In genomic region chr19:29942404-29943261, GRCh38 we compare ENCODE assay signal across 8 cellular contexts. TPM values are rescaled to one million over a fixed set of nuclear protein-coding genes. Genes with fewer than 3 reads are reported as not detected.
DNase-seq lines count a peak whose midpoint lies in the region; ATAC-seq and TF ChIP-seq lines count a peak whose summit lies in the region.

No MANE protein-coding gene starts in this region.

- H3K4me2 ChIP-seq in fibroblast of lung (ENCODE audit: extremely low read depth, insufficient read depth, low read length) (peak overlapping the region; percentile 53), neural cell (ENCODE audit: low read length) (peak overlapping the region; percentile 57)

- peak; percentile 27 for TF ChIP-seq RAD21 in neural cell (conservative IDR thresholded peaks at IDR 0.05)

- H3K27ac ChIP-seq in CD4-positive, CD25-positive, alpha-beta regulatory T cell (ENCODE audit: insufficient read depth, low read length, poor library complexity, severe bottlenecking): peak overlapping the region; percentile 74
- peak overlapping the region; percentile 4 for H3K27ac ChIP-seq in fibroblast of lung (ENCODE audit: insufficient read depth, low read length)
- peak overlapping the region; percentile 12 for H3K27ac ChIP-seq in neural cell (ENCODE audit: low read length)
- no peak overlapping the region for H3K27ac ChIP-seq in stomach smooth muscle (ENCODE audit: low read length)

- H3K4me1 Mint-ChIP-seq in CD4-positive, CD25-positive, alpha-beta regulatory T cell: peaks cover 21 to 60% (median 47%) of the 10 kb centered on the region in 4 donors

- DNase-seq in CD4-positive, CD25-positive, alpha-beta regulatory T cell: peak; percentile 70 to 88 (median 79)
- DNase-seq in OCI-M2 (lab: John Stamatoyannopoulos, UW; ENCODE audit: unreplicated experiment) (peak; percentile 95), fibroblast of lung (ENCODE audit: low read depth in 2 of 2) (peak; percentile 28 to 36)
- DNase-seq in activated T-cell treated with anti-CD3 and anti-CD28 coated beads, Interleukin-2, amount 50 U/mL, for 48 hours: peak; percentile 83 to 85

- no peaks in the 10 kb centered on the region for H3K9me3 ChIP-seq in CD4-positive, CD25-positive, alpha-beta regulatory T cell (ENCODE audit: control insufficient read depth in 2 of 2, low read length in 2 of 2)
- no peaks in the 10 kb centered on the region for H3K9me3 ChIP-seq in fibroblast of lung (ENCODE audit: control insufficient read depth, insufficient read depth, low read depth, low read length)
- no peaks in the 10 kb centered on the region for H3K9me3 ChIP-seq in neural cell (ENCODE audit: low read length)
- no peaks in the 10 kb centered on the region for H3K9me3 ChIP-seq in stomach smooth muscle (ENCODE audit: control insufficient read depth in 2 of 2, low read length in 2 of 2)

- H3K27me3 ChIP-seq in CD4-positive, CD25-positive, alpha-beta regulatory T cell (ENCODE audit: control insufficient read depth, insufficient read depth, low read length): no peaks in the 10 kb centered on the region
- H3K27me3 ChIP-seq in fibroblast of lung (ENCODE audit: control insufficient read depth, insufficient read depth, low read length) (no peaks in the 10 kb centered on the region), neural cell (ENCODE audit: insufficient read depth, low read depth, low read length) (no peaks in the 10 kb centered on the region), stomach smooth muscle (ENCODE audit: control insufficient read depth in 1 of 2, insufficient read depth in 2 of 2, low read length in 2 of 2) (peaks cover 0 to 1% of the 10 kb centered on the region in 2 donors)

- H4K20me1 ChIP-seq in fibroblast of lung (ENCODE audit: control insufficient read depth, extremely low read depth, insufficient read depth, low read length) (no peaks in the 10 kb centered on the region), neural cell (ENCODE audit: insufficient read depth) (no peaks in the 10 kb centered on the region)

- H3K79me2 ChIP-seq in fibroblast of lung (ENCODE audit: control insufficient read depth, insufficient read depth, low read length) (peaks cover 44% of the 10 kb centered on the region), neural cell (replicated peaks; ENCODE audit: insufficient read depth, low read length) (peaks cover 36% of the 10 kb centered on the region)

- ATAC-seq in CD4-positive, CD25-positive, alpha-beta regulatory T cell (ENCODE audit: low read depth in 2 of 2): peak; percentile 82 to 83
- ATAC-seq in GM19438 (IDR thresholded peaks at IDR 0.05; ENCODE audit: low read depth, unreplicated experiment): peak; percentile 80
- ATAC-seq in HG03521 (IDR thresholded peaks at IDR 0.05; ENCODE audit: unreplicated experiment): peak; percentile 58

- peak overlapping the region; percentile 9 for H3K9ac ChIP-seq in fibroblast of lung (ENCODE audit: insufficient read depth, low read length)
- H3K9ac ChIP-seq in neural cell (ENCODE audit: low read length): peak overlapping the region; percentile 68
- H3K9ac ChIP-seq in stomach smooth muscle (ENCODE audit: low read length in 2 of 2): peak overlapping the region; percentile 75 to 76

- peaks cover 2% of the 10 kb centered on the region for H3K36me3 ChIP-seq in CD4-positive, CD25-positive, alpha-beta regulatory T cell (ENCODE audit: control insufficient read depth, insufficient read depth, low read length)
- H3K36me3 ChIP-seq in fibroblast of lung (ENCODE audit: control insufficient read depth, insufficient read depth, low read length) (no peaks in the 10 kb centered on the region), neural cell (ENCODE audit: insufficient read depth, low read length) (no peaks in the 10 kb centered on the region), stomach smooth muscle (ENCODE audit: control insufficient read depth in 2 of 2, insufficient read depth in 2 of 2, low read length in 2 of 2) (no peaks in the 10 kb centered on the region)

- H3K27me3 Mint-ChIP-seq in CD4-positive, CD25-positive, alpha-beta regulatory T cell: peaks cover 7% of the 10 kb centered on the region

- H3F3A ChIP-seq in neural cell (ENCODE audit: insufficient read depth, low read length, poor library complexity, severe bottlenecking): no peaks in the 10 kb centered on the region

- no peaks in the 10 kb centered on the region for H3K9me2 ChIP-seq in neural cell (ENCODE audit: insufficient read depth, low read length)

- no peak overlapping the region for H2AFZ ChIP-seq in fibroblast of lung (ENCODE audit: low read length)
- H2AFZ ChIP-seq in neural cell (ENCODE audit: low read depth, low read length): peak overlapping the region; percentile 80

- H3K4me3 ChIP-seq in CD4-positive, CD25-positive, alpha-beta regulatory T cell (ENCODE audit: low read depth, low read length): peak overlapping the region; percentile 84
- H3K4me3 ChIP-seq in fibroblast of lung (replicated peaks in 1 of 4; ENCODE audit: control extremely low read depth in 1 of 4, insufficient read depth in 1 of 4, low read depth in 3 of 4, low read length in 4 of 4) (peak overlapping the region; percentile 33 to 92 (median 68)), neural cell (ENCODE audit: low read length) (peak overlapping the region; percentile 97), stomach smooth muscle (ENCODE audit: low read length in 2 of 2) (peak overlapping the region; percentile 73 to 88)

- no peaks in the 10 kb centered on the region for H3K9me3 Mint-ChIP-seq in CD4-positive, CD25-positive, alpha-beta regulatory T cell

- peak overlapping the region; percentile 92 to 96 (median 94) for H3K4me3 Mint-ChIP-seq in CD4-positive, CD25-positive, alpha-beta regulatory T cell

- TF ChIP-seq EP300 in neural cell (conservative IDR thresholded peaks at IDR 0.05; ENCODE audit: poor library complexity, severe bottlenecking): no peak

- H3K36me3 Mint-ChIP-seq in CD4-positive, CD25-positive, alpha-beta regulatory T cell: peaks cover 8% of the 10 kb centered on the region

- TF ChIP-seq CTCF in fibroblast of lung (conservative IDR thresholded peaks at IDR 0.05 in 1 of 2, IDR thresholded peaks at IDR 0.05 in 1 of 2; ENCODE audit: low read depth in 1 of 2, low read length in 2 of 2) (no peak), neural cell (IDR thresholded peaks at IDR 0.05; ENCODE audit: poor library complexity, severe bottlenecking) (no peak)

- peaks cover 58% of the 10 kb centered on the region for H3K4me1 ChIP-seq in CD4-positive, CD25-positive, alpha-beta regulatory T cell (ENCODE audit: control insufficient read depth, insufficient read depth, low read length, poor library complexity, severe bottlenecking)
- H3K4me1 ChIP-seq in fibroblast of lung (ENCODE audit: control insufficient read depth, extremely low read depth, insufficient read depth, low read length) (peaks cover 3% of the 10 kb centered on the region), stomach smooth muscle (ENCODE audit: control insufficient read depth, insufficient read depth, low read length) (peaks cover 7% of the 10 kb centered on the region)

- peak overlapping the region; percentile 78 to 90 (median 90) for H3K27ac Mint-ChIP-seq in CD4-positive, CD25-positive, alpha-beta regulatory T cell

TF ChIP-seq in neural cell, 6 proteins besides CTCF, POLR2A, EP300 and RAD21:
- TF ChIP-seq SMC3 (conservative IDR thresholded peaks at IDR 0.05; ENCODE audit: poor library complexity) (peak; percentile 40), MXI1 (conservative IDR thresholded peaks at IDR 0.05; ENCODE audit: poor library complexity, severe bottlenecking) (peak; percentile 80), TAF1 (IDR thresholded peaks at IDR 0.05; ENCODE audit: low read depth) (no peak)

RNA-seq across cellular contexts. Expression of gene URI1, which starts 0.6 kb away (rescaled TPM):
- total RNA-seq in CD4-positive, CD25-positive, alpha-beta regulatory T cell: 60.8 TPM
- 10 to 100 TPM; 11.9 to 31.2 (median 18.0) TPM for polyA plus RNA-seq in CD4-positive, CD25-positive, alpha-beta regulatory T cell
- 60.4 and 62.6 TPM in 2 replicates for total RNA-seq in fibroblast of lung
- polyA plus RNA-seq in fibroblast of lung (71.8 and 77.4 TPM in 2 replicates), neural cell (43.8 and 55.4 TPM in 2 replicates)
- polyA plus RNA-seq in fibroblast of lung (2012): 41.9 and 45.0 TPM in 2 replicates
- polyA minus RNA-seq in fibroblast of lung (ENCODE audit: low replicate concordance) (35.1 and 37.8 TPM in 2 replicates), neural cell (93.2 and 104 TPM in 2 replicates)

Comparison
In these comparisons a context has a peak if more than half of its experiments do, and no peak if none do; other contexts are left out.
1. DNase-seq: peak in every context shown above with its lines; median percentile 95 in OCI-M2; 84 in activated T-cell treated with anti-CD3 and anti-CD28 coated beads, Interleukin-2, amount 50 U/mL, for 48 hours; 79 in CD4-positive, CD25-positive, alpha-beta regulatory T cell; 32 in fibroblast of lung.
2. H3K9ac ChIP-seq: peak in every context shown above with its lines; median percentile 76 in stomach smooth muscle; 68 in neural cell; 9 in fibroblast of lung.